ENCODE assay signal across 11 cellular contexts in genomic region chr3:184160456-184160855, GRCh38. TPM values are rescaled to one million over a fixed set of nuclear protein-coding genes. Genes with fewer than 3 reads are reported as not detected.
DNase-seq lines count a peak whose midpoint lies in the region; ATAC-seq, FAIRE-seq and TF ChIP-seq lines count a peak whose summit lies in the region.
"Had no signal": no experiment of that assay in that cellular context is flagged by ENCODE, and none has a peak within 500 bp of the region (broad histone marks: within the 10 kb centered on the region; RNA-seq: fewer than 3 reads in every experiment).

No MANE protein-coding gene starts in this region.

- H3K4me2 ChIP-seq in BLaER1 treated with 17β-estradiol and CSF1 and Interleukin-3, amounts not matched to agents 10 nM and 100 nM, result peak overlapping the region in 7 of 11 experiments; percentile 2 to 99 (median 97); a peak in 12 of 22 replicates

- H3K4me3 ChIP-seq in BLaER1 treated with 17β-estradiol and CSF1 and Interleukin-3, amounts not matched to agents 10 nM and 100 nM, result no peak overlapping the region
- H3K4me3 ChIP-seq in choroid plexus epithelial cell (ENCODE audit: low read depth, low read length), result peak overlapping the region; percentile 32
- H3K4me3 ChIP-seq in kidney (ENCODE audit: low read length in 2 of 2), result no peak overlapping the region

- intact Hi-C loops in kidney (cut with DNase I), result no loop called here

- H3K4me3 Mint-ChIP-seq in nephron, result peak overlapping the region; percentile 5 to 45 (median 36)

- TF ChIP-seq CTCF in choroid plexus epithelial cell (conservative IDR thresholded peaks at IDR 0.05; ENCODE audit: low read depth, low read length) (no peak), nephron (IDR thresholded peaks at IDR 0.05; ENCODE audit: unreplicated experiment in 3 of 3) (no peak), kidney (IDR thresholded peaks at IDR 0.05; ENCODE audit: borderline replicate concordance, extremely low read depth, insufficient read depth) (no peak)

- H3K9me3 ChIP-seq in BLaER1 treated with 17β-estradiol and CSF1 and Interleukin-3, amounts not matched to agents 10 nM and 100 nM (replicated peaks in 1 of 11), result no peaks in the 10 kb centered on the region
- H3K9me3 ChIP-seq in kidney (ENCODE audit: control insufficient read depth in 1 of 2, low read length in 2 of 2), result no peaks in the 10 kb centered on the region

- H3K4me1 ChIP-seq in BLaER1 treated with 17β-estradiol and CSF1 and Interleukin-3, amounts not matched to agents 10 nM and 100 nM, result peaks cover 40 to 60% (median 56%) of the 10 kb centered on the region in 10 experiments
- peaks cover 9 to 20% of the 10 kb centered on the region in 2 donors for H3K4me1 ChIP-seq in kidney (ENCODE audit: control insufficient read depth in 1 of 2, insufficient read depth in 1 of 2, low read depth in 1 of 2, low read length in 2 of 2)

- peak; percentile 35 for ATAC-seq in HG02852 (IDR thresholded peaks at IDR 0.05; ENCODE audit: unreplicated experiment)
- ATAC-seq in HG03354 (IDR thresholded peaks at IDR 0.05; ENCODE audit: poor library complexity, severe bottlenecking, unreplicated experiment), result no peak

- H3K4me1 Mint-ChIP-seq in nephron, result peaks cover 38% of the 10 kb centered on the region

- peaks cover 35 to 61% (median 41%) of the 10 kb centered on the region in 11 experiments for H3K36me3 ChIP-seq in BLaER1 treated with 17β-estradiol and CSF1 and Interleukin-3, amounts not matched to agents 10 nM and 100 nM
- H3K36me3 ChIP-seq in kidney (ENCODE audit: control insufficient read depth in 1 of 2, insufficient read depth in 2 of 2, low read length in 2 of 2), result peaks cover 6 to 19% of the 10 kb centered on the region in 2 donors

- no peaks in the 10 kb centered on the region for H3K27me3 Mint-ChIP-seq in nephron (ENCODE audit: low read depth)

- H4K20me1 ChIP-seq in BLaER1 treated with 17β-estradiol and CSF1 and Interleukin-3, amounts not matched to agents 10 nM and 100 nM, result peaks cover 61 to 98% (median 91%) of the 10 kb centered on the region in 11 experiments; a peak in 21 of 22 replicates

- H3K36me3 Mint-ChIP-seq in nephron (ENCODE audit: low read depth), result peaks cover 39% of the 10 kb centered on the region

- H3K9ac ChIP-seq in BLaER1 treated with 17β-estradiol and CSF1 and Interleukin-3, amounts not matched to agents 10 nM and 100 nM, result peak overlapping the region in 4 of 11 experiments; percentile 14 to 35 (median 19); a peak in 4 of 22 replicates
- H3K9ac ChIP-seq in kidney (ENCODE audit: low read length in 2 of 2), result peak overlapping the region in 1 of 2 donors; percentile 21

- H3K27ac ChIP-seq in BLaER1 treated with 17β-estradiol and CSF1 and Interleukin-3, amounts not matched to agents 10 nM and 100 nM, result peak overlapping the region in 6 of 11 experiments; percentile 21 to 38 (median 30); a peak in 3 of 22 replicates
- peak overlapping the region in 1 of 2 donors; percentile 35 for H3K27ac ChIP-seq in kidney (ENCODE audit: low read depth in 2 of 2, low read length in 2 of 2)

- peak overlapping the region; percentile 58 to 84 (median 81) for H3K27ac Mint-ChIP-seq in nephron

- FAIRE-seq in kidney (lab: Jason Lieb, UNC), result no peak
- FAIRE-seq: islet of Langerhans had no signal

- peak; percentile 88 for DNase-seq in choroid plexus epithelial cell (ENCODE audit: low read depth)
- no peak for DNase-seq in kidney
- DNase-seq in nucleus accumbens (lab: John Stamatoyannopoulos, UW), result no peak
- no peak for DNase-seq in NCI-H2227 treated with DMSO at 0.1 percent for 48 hours (lab: John Stamatoyannopoulos, UW)
- DNase-seq: cortex of kidney, MM.1S had no signal

- H3K27me3 ChIP-seq in BLaER1 treated with 17β-estradiol and CSF1 and Interleukin-3, amounts not matched to agents 10 nM and 100 nM, result no peaks in the 10 kb centered on the region

- no peaks in the 10 kb centered on the region for H3K9me3 Mint-ChIP-seq in nephron

RNA-seq across cellular contexts. Expression of gene DVL3, which starts 5.3 kb away (rescaled TPM):
- 57.4 TPM for total RNA-seq in kidney
- polyA plus RNA-seq in kidney (ENCODE audit: insufficient read depth, low read depth, low replicate concordance), result 30.3 TPM

RNA-seq across cellular contexts. Expression of gene AP2M1, which starts 14.2 kb away (rescaled TPM):
- 329 TPM for total RNA-seq in kidney
- polyA plus RNA-seq in kidney (ENCODE audit: insufficient read depth, low read depth, low replicate concordance), result 353 TPM

RNA-seq across cellular contexts. Expression of gene EIF2B5, which starts 25.3 kb away (rescaled TPM):
- total RNA-seq in kidney, result 36.9 TPM
- polyA plus RNA-seq in kidney (ENCODE audit: insufficient read depth, low read depth, low replicate concordance), result 37.0 TPM

RNA-seq across cellular contexts. Expression of gene ABCF3, which starts 25.5 kb away (rescaled TPM):
- total RNA-seq in kidney, result 69.0 TPM
- 49.1 TPM for polyA plus RNA-seq in kidney (ENCODE audit: insufficient read depth, low read depth, low replicate concordance)
